In the genomic region with DNA sequence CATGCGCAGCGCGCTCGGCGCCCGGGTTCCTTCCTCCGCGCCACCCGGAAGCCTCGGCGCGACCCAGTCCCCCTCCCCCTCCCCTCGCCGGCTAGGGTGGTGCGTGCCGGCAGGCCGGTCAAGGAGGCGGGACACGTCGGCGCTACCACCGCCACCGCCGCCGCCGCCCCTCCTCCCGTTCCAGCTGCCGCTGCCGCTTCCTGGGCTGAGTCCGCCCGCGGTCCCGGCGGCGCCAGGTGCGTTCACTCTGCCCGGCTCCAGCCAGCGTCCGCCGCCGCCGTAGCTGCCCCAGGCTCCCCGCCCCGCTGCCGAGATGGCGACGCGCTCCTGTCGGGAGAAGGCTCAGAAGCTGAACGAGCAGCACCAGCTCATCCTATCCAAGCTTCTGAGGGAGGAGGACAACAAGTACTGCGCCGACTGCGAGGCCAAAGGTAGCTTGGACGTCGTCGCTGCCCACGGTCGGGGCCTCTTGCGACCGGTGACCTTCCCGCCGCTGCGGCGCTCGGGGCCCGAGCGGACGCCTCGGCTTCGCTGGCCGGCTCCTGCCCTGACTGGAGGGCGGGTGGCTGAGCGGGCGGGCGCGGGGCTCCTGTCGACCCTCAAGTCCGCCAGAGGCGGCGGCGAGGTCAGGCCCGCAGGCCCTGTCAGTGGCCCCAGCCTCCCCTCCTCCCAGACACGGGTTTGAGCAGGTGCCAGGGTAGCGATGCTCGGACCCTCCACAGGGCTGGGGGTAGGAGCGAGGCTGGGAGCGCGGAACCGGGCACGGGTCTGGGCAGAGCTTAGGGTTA, we compare ENCODE assay signal across 8 cellular contexts. TPM values are rescaled to one million over a fixed set of nuclear protein-coding genes. Genes with fewer than 3 reads are reported as not detected.
DNase-seq lines count a peak whose midpoint lies in the region; ATAC-seq and TF ChIP-seq lines count a peak whose summit lies in the region.

A gene (plus strand): TSS at position 173 of the 788 bp plus-strand sequence. CDS start 141 bp downstream, at position 314.

- H3K27me3 ChIP-seq in left lung = no peaks in the 10 kb centered on the region

- peak within 1 kb of the TSS; percentile 95 for H3K4me3 ChIP-seq in left lung

- H3K27ac ChIP-seq in C4-2B (peak within 1 kb of the TSS; percentile 84), left lung (peak within 1 kb of the TSS; percentile 96 to 97)

- ATAC-seq in GM19328 (IDR thresholded peaks at IDR 0.05; ENCODE audit: unreplicated experiment) (peak; percentile 93), HG03469 (IDR thresholded peaks at IDR 0.05; ENCODE audit: unreplicated experiment) (peak; percentile 81), left lung (peak; percentile 97)

- no peak for TF ChIP-seq CTCF in C4-2B (conservative IDR thresholded peaks at IDR 0.05)
- TF ChIP-seq CTCF in left lung (IDR thresholded peaks at IDR 0.05) = no peak

- peaks cover 0 to 38% of the 10 kb centered on the region in 2 donors for H3K4me1 ChIP-seq in left lung

- no peaks in the 10 kb centered on the region for H3K36me3 ChIP-seq in left lung

- no peaks in the 10 kb centered on the region for H3K9me3 ChIP-seq in left lung

- intact Hi-C loops in left lung (cut with DNase I) = no loop called here

- peak; percentile 81 for DNase-seq in NCI-H526 treated with DMSO at 0.1 percent for 48 hours (lab: John Stamatoyannopoulos, UW)
- peak; percentile 83 to 90 for DNase-seq in activated CD4-positive, alpha-beta T cell treated with anti-CD3 and anti-CD28 coated beads, Interleukin-2, amount 50 U/mL, for 24 hours (ENCODE audit: low read depth in 1 of 2, low spot score in 1 of 2)
- peak; percentile 74 for DNase-seq in dedifferentiated amniotic fluid mesenchymal stem cell (ENCODE audit: extremely low spot score)
- peak; percentile 96 to 99 for DNase-seq in left lung
- DNase-seq in stimulated activated CD4-positive, alpha-beta T cell treated with anti-CD3 and anti-CD28 coated beads, Interleukin-2, amount 100 ng/mL, for 4 hours (ENCODE audit: low read depth) = peak; percentile 90

RNA-seq across cellular contexts. Expression of the gene that starts here (rescaled TPM):
- 10 to 100 TPM; 26.6 to 27.2 TPM for total RNA-seq in left lung

Comparison
In these comparisons a context has a peak if more than half of its experiments do, and no peak if none do; other contexts are left out.
1. Peak in every context shown above with its lines: DNase-seq, ATAC-seq, H3K4me3 ChIP-seq and H3K27ac ChIP-seq.